29 cellular contexts compared by ENCODE assay signal in genomic region chr17:45965741-45966140, GRCh38. TPM values are rescaled to one million over a fixed set of nuclear protein-coding genes. Genes with fewer than 3 reads are reported as not detected.
"Had no signal": no experiment of that assay in that cellular context is flagged by ENCODE, and none has a peak within 500 bp of the region (broad histone marks: within the 10 kb centered on the region; RNA-seq: fewer than 3 reads in every experiment).

No MANE protein-coding gene starts in this region.

- H3K27me3 ChIP-seq: adrenal gland, body of pancreas, cardiac muscle cell, suprapubic skin, upper lobe of right lung had no signal

- DNase-seq: activated CD4-positive, alpha-beta T cell treated with anti-CD3 and anti-CD28 coated beads for 36 hours; activated CD4-positive, CD25-positive, alpha-beta regulatory T cell; activated effector memory CD4-positive, alpha-beta T cell treated with Interleukin-2 at 50 U/mL for 16 hours; activated naive CD4-positive, alpha-beta T cell treated with anti-CD3 and anti-CD28 coated beads for 36 hours; activated naive CD8-positive, alpha-beta T cell treated with anti-CD3 and anti-CD28 coated beads for 36 hours; activated T-cell treated with anti-CD3 and anti-CD28 coated beads for 4 hours; activated T-cell treated with anti-CD3 and anti-CD28 coated beads, Interleukin-2, amount 50 U/mL, for 72 hours; adrenal gland; body of pancreas; endodermal cell; glutamatergic neuron; left ventricle myocardium inferior; mammary epithelial cell; nephron progenitor cell; retina; stimulated activated CD4-positive, alpha-beta T cell treated with anti-CD3 and anti-CD28 coated beads, Interleukin-15, amount 100 ng/mL, for 24 hours; stimulated activated CD4-positive, alpha-beta T cell treated with anti-CD3 and anti-CD28 coated beads, Interleukin-2, amount 100 ng/mL, for 24 hours; stimulated activated naive B cell treated with anti-CD40 and anti-IgM and Interleukin-4, amounts not matched to agents 10 μg/mL and 1 μg/mL and 100 μg/mL, for 72 hours; stomach; tibial artery; upper lobe of right lung had no signal

- ATAC-seq: activated CD4-positive, alpha-beta T cell treated with anti-CD3 and anti-CD28 coated beads for 36 hours; activated T-cell treated with anti-CD3 and anti-CD28 coated beads, Interleukin-2, amount 50 U/mL, for 72 hours; body of pancreas; stimulated activated naive B cell treated with anti-CD40 and anti-IgM and Interleukin-4, amounts not matched to agents 10 μg/mL and 1 μg/mL and 100 μg/mL, for 72 hours; upper lobe of right lung had no signal

- H3K9me3 ChIP-seq: adrenal gland, body of pancreas, left ventricle myocardium inferior, neutrophil, stomach, suprapubic skin, tibial artery, upper lobe of right lung had no signal

- H3K36me3 ChIP-seq: adrenal gland, cardiac muscle cell, left ventricle myocardium inferior, neutrophil, stomach, suprapubic skin, tibial artery, upper lobe of right lung had no signal

- H3K4me1 ChIP-seq: adrenal gland, body of pancreas, tibial artery, upper lobe of right lung had no signal

- H3K4me3 ChIP-seq: adrenal gland, body of pancreas, cardiac muscle cell, left ventricle myocardium inferior, stomach, suprapubic skin, tibial artery, upper lobe of right lung had no signal

- H3K27ac ChIP-seq: adrenal gland, body of pancreas, cardiac muscle cell, left ventricle myocardium inferior, neutrophil, stomach, suprapubic skin, tibial artery, upper lobe of right lung had no signal

RNA-seq across cellular contexts. Expression of gene STH, which starts 33.3 kb away (rescaled TPM):
- total RNA-seq: activated CD4-positive, alpha-beta T cell treated with anti-CD3 and anti-CD28 coated beads for 36 hours; activated naive CD4-positive, alpha-beta T cell treated with anti-CD3 and anti-CD28 coated beads for 36 hours; activated naive CD8-positive, alpha-beta T cell treated with anti-CD3 and anti-CD28 coated beads for 36 hours; activated T-cell treated with anti-CD3 and anti-CD28 coated beads, Interleukin-2, amount 50 U/mL, for 72 hours; adrenal gland; aorta; body of pancreas; cardiac muscle cell; endodermal cell; left ventricle myocardium inferior; mammary epithelial cell; mucosa of gallbladder; osteocyte; progenitor cell of endocrine pancreas; stomach; suprapubic skin; T-helper 1 cell treated with Interleukin-12 subunit alpha and Interleukin-12 subunit beta and Interleukin-4 antibody, amounts not matched to agents 30 ng/mL and 1 ng/mL, for 36 hours; upper lobe of right lung had no signal
- polyA plus RNA-seq: adrenal gland, aorta, cardiac muscle cell, mammary epithelial cell, stomach had no signal
